15 cellular contexts compared by ENCODE assay signal in genomic region chr5:99088309-99088708, GRCh38.
"Had no signal": no experiment of that assay in that cellular context is flagged by ENCODE, and none has a peak within 500 bp of the region (broad histone marks: within the 10 kb centered on the region; RNA-seq: fewer than 3 reads in every experiment).

No MANE protein-coding gene starts in this region.

- H3K9me3 ChIP-seq: colonic mucosa, left lung, psoas muscle, sigmoid colon, thoracic aorta had no signal

- H3K36me3 Mint-ChIP-seq: activated naive CD8-positive, alpha-beta T cell treated with anti-CD3 and anti-CD28 coated beads, Interleukin-2, amount 10 ng/mL, durations not matched to agents 7 days and 5 days had no signal

- H3K27me3 Mint-ChIP-seq: stimulated activated naive CD8-positive, alpha-beta T cell treated with anti-CD3 and anti-CD28 coated beads, Interleukin-15, Interleukin-2, amounts not matched to agents 100 ng/mL and 50 ng/mL, for 24 hours had no signal

- DNase-seq: activated naive CD8-positive, alpha-beta T cell treated with anti-CD3 and anti-CD28 coated beads, Interleukin-2, amount 10 ng/mL, durations not matched to agents 7 days and 5 days; activated T-cell treated with anti-CD3 and anti-CD28 coated beads, Interleukin-2, amount 50 U/mL, for 72 hours; aorta; colonic mucosa; heart right ventricle; left lung; nephron progenitor cell; psoas muscle; sigmoid colon; stimulated activated CD4-positive, alpha-beta T cell treated with anti-CD3 and anti-CD28 coated beads, Interleukin-4, amount 100 ng/mL, for 24 hours had no signal

- H3K4me3 ChIP-seq: colonic mucosa, heart right ventricle, left lung, psoas muscle, sigmoid colon, thoracic aorta had no signal

- H3K27ac Mint-ChIP-seq: activated naive CD8-positive, alpha-beta T cell treated with anti-CD3 and anti-CD28 coated beads, Interleukin-2, amount 10 ng/mL, durations not matched to agents 7 days and 5 days; activated T-cell treated with anti-CD3 and anti-CD28 coated beads, Interleukin-2, amount 50 U/mL, for 72 hours; nephron progenitor cell; stimulated activated naive CD8-positive, alpha-beta T cell treated with anti-CD3 and anti-CD28 coated beads, Interleukin-15, Interleukin-2, amounts not matched to agents 100 ng/mL and 50 ng/mL, for 24 hours had no signal

- H3K27me3 ChIP-seq: colonic mucosa, heart right ventricle, left lung, sigmoid colon had no signal

- FAIRE-seq: frontal cortex, keratinocyte had no signal

- ATAC-seq: activated CD4-positive, CD25-positive, alpha-beta regulatory T cell treated with anti-CD3 and anti-CD28 coated beads, Interleukin-2, amount 50 U/mL, for 24 hours; activated T-cell treated with anti-CD3 and anti-CD28 coated beads, Interleukin-2, amount 50 U/mL, for 72 hours; heart right ventricle; left lung; psoas muscle had no signal

- H3K4me1 ChIP-seq: colonic mucosa, heart right ventricle, left lung, psoas muscle, sigmoid colon had no signal

- H3K4me3 Mint-ChIP-seq: activated naive CD8-positive, alpha-beta T cell treated with anti-CD3 and anti-CD28 coated beads, Interleukin-2, amount 10 ng/mL, durations not matched to agents 7 days and 5 days; activated T-cell treated with anti-CD3 and anti-CD28 coated beads, Interleukin-2, amount 50 U/mL, for 72 hours; nephron progenitor cell; stimulated activated naive CD8-positive, alpha-beta T cell treated with anti-CD3 and anti-CD28 coated beads, Interleukin-15, Interleukin-2, amounts not matched to agents 100 ng/mL and 50 ng/mL, for 24 hours had no signal

- H3K9me3 Mint-ChIP-seq: activated naive CD8-positive, alpha-beta T cell treated with anti-CD3 and anti-CD28 coated beads, Interleukin-2, amount 10 ng/mL, durations not matched to agents 7 days and 5 days; activated T-cell treated with anti-CD3 and anti-CD28 coated beads, Interleukin-2, amount 50 U/mL, for 72 hours; stimulated activated naive CD8-positive, alpha-beta T cell treated with anti-CD3 and anti-CD28 coated beads, Interleukin-15, Interleukin-2, amounts not matched to agents 100 ng/mL and 50 ng/mL, for 24 hours had no signal

- H3K36me3 ChIP-seq: colonic mucosa, heart right ventricle, left lung, sigmoid colon, thoracic aorta had no signal

- H3K27ac ChIP-seq: colonic mucosa, heart right ventricle, left lung, psoas muscle, sigmoid colon, thoracic aorta had no signal
